9 cellular contexts compared by ENCODE assay signal in the genomic region with DNA sequence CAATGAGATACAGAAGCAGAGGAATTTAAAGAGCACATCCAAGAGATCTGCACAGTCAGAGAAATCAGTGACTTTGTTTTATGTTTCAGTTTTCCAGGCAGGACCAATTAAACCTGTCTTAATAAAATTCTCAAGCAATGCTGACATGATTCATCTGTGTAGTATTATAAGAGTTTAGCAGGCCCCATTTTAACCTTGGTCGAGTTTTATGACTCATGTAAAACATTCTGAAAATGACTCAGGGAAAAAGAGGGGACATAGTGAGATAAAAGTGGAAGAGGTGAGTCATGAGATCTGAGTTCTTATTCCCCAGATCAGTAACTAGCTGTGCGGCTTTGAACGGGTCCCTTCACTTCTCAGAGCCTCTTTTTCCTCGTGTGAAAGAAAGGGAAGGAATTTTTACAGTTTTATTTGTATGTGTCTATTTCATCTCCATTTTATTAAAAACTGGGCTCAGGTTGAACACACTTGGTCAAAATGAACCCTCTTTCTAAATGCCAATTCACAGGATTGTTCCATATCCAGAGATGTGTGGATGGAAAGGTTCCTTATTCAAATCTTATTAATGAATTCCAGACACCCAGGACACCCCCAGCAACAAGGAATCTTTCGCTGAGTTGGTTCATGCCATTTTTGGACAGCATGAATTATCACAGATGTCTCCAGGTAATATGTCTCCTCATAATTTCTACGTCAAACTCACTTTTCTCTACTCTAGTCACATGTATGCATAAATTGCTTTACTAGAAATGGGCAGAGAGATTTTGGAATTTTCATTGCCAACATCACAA.
A peak's percentile ranks its signal among the peaks of the same experiment; 100 is the strongest.
DNase-seq lines count a peak whose midpoint lies in the region; ATAC-seq, FAIRE-seq and TF ChIP-seq lines count a peak whose summit lies in the region.
"Had no signal": no experiment of that assay in that cellular context is flagged by ENCODE, and none has a peak within 500 bp of the region (broad histone marks: within the 10 kb centered on the region; RNA-seq: fewer than 3 reads in every experiment).

No MANE protein-coding gene starts in this region.

- peak; percentile 31; the same call in 1 of the 3 replicates for ATAC-seq in DND-41 (ENCODE audit: insufficient read depth, low read depth)
- peak; percentile 86 for ATAC-seq in GM21390 (IDR thresholded peaks at IDR 0.05; ENCODE audit: unreplicated experiment)
- ATAC-seq in HG03558 (IDR thresholded peaks at IDR 0.05; ENCODE audit: extremely low read depth, unreplicated experiment) = peak; percentile 96

- H3K36me3 Mint-ChIP-seq in activated naive CD8-positive, alpha-beta T cell treated with anti-CD3 and anti-CD28 coated beads for 36 hours = peaks cover 5% of the 10 kb centered on the region

- no peak overlapping the region for H2AFZ ChIP-seq in DND-41 (ENCODE audit: low read depth, low read length)

- H3K27me3 ChIP-seq in DND-41 (ENCODE audit: insufficient read depth, low read length, poor library complexity) (no peaks in the 10 kb centered on the region), kidney epithelial cell (ENCODE audit: control insufficient read depth, insufficient read depth, low read length) (no peaks in the 10 kb centered on the region)

- H3K4me2 ChIP-seq in DND-41 (ENCODE audit: insufficient read depth, low read length) = no peak overlapping the region

- H3K4me3 ChIP-seq in DND-41 (ENCODE audit: low read depth in 1 of 2, low read length in 2 of 2) (no peak overlapping the region), kidney epithelial cell (ENCODE audit: low read depth, low read length) (no peak overlapping the region)
- H3K4me3 ChIP-seq: skin epidermis had no signal

- peaks cover 2% of the 10 kb centered on the region; the same call in 1 of the 2 replicates for H4K20me1 ChIP-seq in DND-41 (ENCODE audit: insufficient read depth, low read length)

- no peaks in the 10 kb centered on the region for H3K79me2 ChIP-seq in DND-41 (ENCODE audit: insufficient read depth, low read length)

- no peaks in the 10 kb centered on the region for H3K9me3 ChIP-seq in DND-41 (ENCODE audit: insufficient read depth, low read length, severe bottlenecking)

- H3K4me3 Mint-ChIP-seq in activated naive CD8-positive, alpha-beta T cell treated with anti-CD3 and anti-CD28 coated beads for 36 hours = no peak overlapping the region

- DNase-seq in DND-41 = no peak
- peak; percentile 18 for DNase-seq in activated naive CD8-positive, alpha-beta T cell treated with anti-CD3 and anti-CD28 coated beads for 36 hours
- DNase-seq in kidney epithelial cell (ENCODE audit: low read depth) = peak; percentile 96
- DNase-seq in urothelium cell line (ENCODE audit: low spot score) = peak; percentile 80
- no peak for DNase-seq in D341Med (ENCODE audit: low spot score)
- no peak for DNase-seq in NCI-H2171 (lab: John Stamatoyannopoulos, UW)

- no peaks in the 10 kb centered on the region for H3K4me1 ChIP-seq in DND-41 (ENCODE audit: insufficient read depth, low read length)

- H3K27ac ChIP-seq in DND-41 (ENCODE audit: low read length) = no peak overlapping the region

- peaks cover 20% of the 10 kb centered on the region for H3K4me1 Mint-ChIP-seq in activated naive CD8-positive, alpha-beta T cell treated with anti-CD3 and anti-CD28 coated beads for 36 hours

- no peaks in the 10 kb centered on the region for H3K36me3 ChIP-seq in DND-41 (ENCODE audit: insufficient read depth, low read length)
- no peaks in the 10 kb centered on the region for H3K36me3 ChIP-seq in kidney epithelial cell (ENCODE audit: control insufficient read depth, insufficient read depth, low read length)

- TF ChIP-seq CTCF in DND-41 (IDR thresholded peaks at IDR 0.05; ENCODE audit: borderline replicate concordance, extremely low read depth, low read length, poor library complexity, severe bottlenecking) (no peak), kidney epithelial cell (IDR thresholded peaks at IDR 0.05; ENCODE audit: insufficient read depth, low read length, poor library complexity, severe bottlenecking) (no peak)

- no peak overlapping the region for H3K9ac ChIP-seq in DND-41 (ENCODE audit: low read depth, low read length)

- H3K9me3 Mint-ChIP-seq in activated naive CD8-positive, alpha-beta T cell treated with anti-CD3 and anti-CD28 coated beads for 36 hours = no peaks in the 10 kb centered on the region

- no peaks in the 10 kb centered on the region for H3K27me3 Mint-ChIP-seq in activated naive CD8-positive, alpha-beta T cell treated with anti-CD3 and anti-CD28 coated beads for 36 hours

- no peak overlapping the region for H3K27ac Mint-ChIP-seq in activated naive CD8-positive, alpha-beta T cell treated with anti-CD3 and anti-CD28 coated beads for 36 hours

- FAIRE-seq in urothelium cell line (lab: Jason Lieb, UNC) = no peak

Comparison
In these comparisons a context has a peak if more than half of its experiments do, and no peak if none do; other contexts are left out.
1. ATAC-seq: peak in every context shown above with its lines; median percentile 96 in HG03558; 86 in GM21390; 31 in DND-41.
2. DNase-seq: peak in activated naive CD8-positive, alpha-beta T cell treated with anti-CD3 and anti-CD28 coated beads for 36 hours (single experiment), kidney epithelial cell (single experiment) and urothelium cell line (single experiment); none in DND-41 (single experiment), D341Med (single experiment) and NCI-H2171 (single experiment).